In genomic region chr12:101599311-101599710, GRCh38 we compare ENCODE assay signal across 1 cellular context.
A peak's percentile ranks its signal among the peaks of the same experiment; 100 is the strongest.
TF ChIP-seq lines count a peak whose summit lies in the region.

No MANE protein-coding gene starts in this region.

TF ChIP-seq in HepG2, 621 proteins besides CTCF, POLR2A, EP300 and RAD21 (continued from another document and continues in another):
- TF ChIP-seq KDM5A (IDR thresholded peaks at IDR 0.05; ENCODE audit: borderline replicate concordance, low read length) (no peak), TFAP4 (IDR thresholded peaks at IDR 0.05; ENCODE audit: borderline replicate concordance, low read depth) (no peak), TSC22D2 (CRISPR knock-in tag; IDR thresholded peaks at IDR 0.05; ENCODE audit: borderline replicate concordance) (no peak), ZGPAT (CRISPR knock-in tag; IDR thresholded peaks at IDR 0.05) (no peak; the same call in 1 of the 2 replicates), DNMT1 (CRISPR knock-in tag; IDR thresholded peaks at IDR 0.05) (no peak), GLI4 (CRISPR knock-in tag; IDR thresholded peaks at IDR 0.05; ENCODE audit: borderline replicate concordance) (no peak), ZFX (CRISPR knock-in tag; IDR thresholded peaks at IDR 0.05; ENCODE audit: low read depth) (no peak), ZC3H4 (CRISPR knock-in tag; IDR thresholded peaks at IDR 0.05; ENCODE audit: borderline replicate concordance) (no peak), ZIK1 (CRISPR knock-in tag; IDR thresholded peaks at IDR 0.05; ENCODE audit: borderline replicate concordance, low read depth) (no peak), PAX8 (CRISPR knock-in tag; IDR thresholded peaks at IDR 0.05; ENCODE audit: borderline replicate concordance) (no peak), REST (IDR thresholded peaks at IDR 0.05; ENCODE audit: borderline replicate concordance in 1 of 2, low read depth in 1 of 2, low read length in 2 of 2) (no peak), ZNF446 (CRISPR knock-in tag; IDR thresholded peaks at IDR 0.05) (no peak), SP140L (CRISPR knock-in tag; IDR thresholded peaks at IDR 0.05; ENCODE audit: borderline replicate concordance) (no peak), PPARG (CRISPR knock-in tag; conservative IDR thresholded peaks at IDR 0.05) (peak; percentile 95), HINFP (CRISPR knock-in tag; IDR thresholded peaks at IDR 0.05; ENCODE audit: low read depth) (no peak), ZNF121 (CRISPR knock-in tag; IDR thresholded peaks at IDR 0.05) (no peak), ZNF343 (CRISPR knock-in tag; IDR thresholded peaks at IDR 0.05) (no peak), ZNF18 (CRISPR knock-in tag; IDR thresholded peaks at IDR 0.05; ENCODE audit: insufficient replicate concordance) (no peak), ZNF496 (CRISPR knock-in tag; IDR thresholded peaks at IDR 0.05; ENCODE audit: insufficient replicate concordance) (no peak), GATAD2A (CRISPR knock-in tag; IDR thresholded peaks at IDR 0.05) (peak; percentile 61; the same call in 1 of the 2 replicates), ZNF563 (CRISPR knock-in tag; IDR thresholded peaks at IDR 0.05) (no peak), GRHL1 (CRISPR knock-in tag; conservative IDR thresholded peaks at IDR 0.05) (no peak), RXRA (CRISPR knock-in tag; IDR thresholded peaks at IDR 0.05) (no peak; the same call in 1 of the 2 replicates), ARID3A (IDR thresholded peaks at IDR 0.05; ENCODE audit: low read depth, low read length) (no peak), ZNF264 (CRISPR knock-in tag; IDR thresholded peaks at IDR 0.05) (no peak), ZFP37 (CRISPR knock-in tag; IDR thresholded peaks at IDR 0.05; ENCODE audit: borderline replicate concordance) (no peak), TGIF2 (CRISPR knock-in tag; IDR thresholded peaks at IDR 0.05) (0 out of 2 replicates have a peak, but pooled peaks have one; percentile 53), ZFAT (CRISPR knock-in tag; conservative IDR thresholded peaks at IDR 0.05) (no peak), HMG20B (CRISPR knock-in tag; conservative IDR thresholded peaks at IDR 0.05) (0 out of 2 replicates have a peak, but pooled peaks have one; percentile 62), ZNF503 (CRISPR knock-in tag; IDR thresholded peaks at IDR 0.05) (no peak; the same call in 1 of the 2 replicates), GFI1 (CRISPR knock-in tag; IDR thresholded peaks at IDR 0.05; ENCODE audit: borderline replicate concordance) (no peak), MBD4 (IDR thresholded peaks at IDR 0.05; ENCODE audit: borderline replicate concordance, low read length) (no peak), ZNF574 (CRISPR knock-in tag; IDR thresholded peaks at IDR 0.05) (no peak), SP5 (CRISPR knock-in tag; IDR thresholded peaks at IDR 0.05; ENCODE audit: borderline replicate concordance, low read depth) (peak; percentile 68), SOX6 (IDR thresholded peaks at IDR 0.05) (no peak), SOX6 (CRISPR knock-in tag; IDR thresholded peaks at IDR 0.05) (peak; percentile 55; the same call in 1 of the 2 replicates), KAT8 (CRISPR knock-in tag; IDR thresholded peaks at IDR 0.05) (peak; percentile 14; the same call in 1 of the 2 replicates), STAT6 (CRISPR knock-in tag; IDR thresholded peaks at IDR 0.05; ENCODE audit: borderline replicate concordance) (no peak), ZNF768 (CRISPR knock-in tag; IDR thresholded peaks at IDR 0.05) (no peak)
